Comparison of ENCODE assay signal across 19 cellular contexts in genomic region chr6:45967363-45967762, GRCh38. TPM values are rescaled to one million over a fixed set of nuclear protein-coding genes. Genes with fewer than 3 reads are reported as not detected.
"Had no signal": no experiment of that assay in that cellular context is flagged by ENCODE, and none has a peak within 500 bp of the region (broad histone marks: within the 10 kb centered on the region; RNA-seq: fewer than 3 reads in every experiment).

No MANE protein-coding gene starts in this region.

- H3K9me3 ChIP-seq: colonic mucosa, pancreas, sigmoid colon, uterus had no signal

- H3K36me3 ChIP-seq: colonic mucosa, pancreas, sigmoid colon, uterus had no signal

- H3K4me3 Mint-ChIP-seq: mesothelial cell of epicardium; natural killer cell treated with Interleukin-12 subunit alpha and Interleukin-12 subunit beta and Interleukin-15 and Interleukin-18, amount 100 ng/mL, for 72 hours; type B pancreatic cell had no signal

- H3K27ac Mint-ChIP-seq: immature natural killer cell; natural killer cell treated with Interleukin-12 subunit alpha and Interleukin-12 subunit beta and Interleukin-15 and Interleukin-18, amount 100 ng/mL, for 72 hours; progenitor cell of endocrine pancreas; type B pancreatic cell had no signal

- H3K27me3 Mint-ChIP-seq: progenitor cell of endocrine pancreas, type B pancreatic cell had no signal

- H3K36me3 Mint-ChIP-seq: mesothelial cell of epicardium, type B pancreatic cell had no signal

- H3K27ac ChIP-seq: colonic mucosa, pancreas, sigmoid colon, skin epidermis, uterus had no signal

- H3K27me3 ChIP-seq: colonic mucosa, pancreas, sigmoid colon, uterus had no signal

- ATAC-seq: pancreas had no signal

- H3K4me1 ChIP-seq: colonic mucosa, pancreas, uterus had no signal

- H3K9me3 Mint-ChIP-seq: natural killer cell treated with Interleukin-12 subunit alpha and Interleukin-12 subunit beta and Interleukin-15 and Interleukin-18, amount 100 ng/mL, for 72 hours had no signal

- H3K4me3 ChIP-seq: colonic mucosa, pancreas, sigmoid colon, skin epidermis, uterus had no signal

- DNase-seq: caudate nucleus; colonic mucosa; dermis blood vessel endothelial cell; erythroblast; foreskin melanocyte; occipital lobe; pancreas; sigmoid colon; stimulated activated CD4-positive, alpha-beta T cell treated with anti-CD3 and anti-CD28 coated beads, Interleukin-12 subunit alpha, Interleukin-12 subunit beta, amount 100 ng/mL, for 4 hours; stimulated activated naive CD4-positive, alpha-beta T cell treated with Interleukin-2 at 50 U/mL for 16 hours; uterus had no signal

RNA-seq across cellular contexts. Expression of gene CLIC5, which starts 48.3 kb away (rescaled TPM):
- total RNA-seq: lung microvascular endothelial cell had no signal
- polyA plus RNA-seq: endothelial cell of umbilical vein had no signal
